ENCODE assay signal across 8 cellular contexts in genomic region chr18:13800505-13801259, GRCh38. TPM values are rescaled to one million over a fixed set of nuclear protein-coding genes. Genes with fewer than 3 reads are reported as not detected.
DNase-seq lines count a peak whose midpoint lies in the region; ATAC-seq, FAIRE-seq and TF ChIP-seq lines count a peak whose summit lies in the region.

No MANE protein-coding gene starts in this region.

- ATAC-seq in GM21529 (IDR thresholded peaks at IDR 0.05; ENCODE audit: unreplicated experiment): peak; percentile 66
- peak; percentile 97 to 100 (median 98) for ATAC-seq in pancreas
- peak; percentile 82 for ATAC-seq in aorta (ENCODE audit: low FRiP score)
- ATAC-seq in HG03378 (IDR thresholded peaks at IDR 0.05; ENCODE audit: unreplicated experiment): no peak

- H3K4me1 ChIP-seq in pancreas (no peaks in the 10 kb centered on the region), aorta (ENCODE audit: control insufficient read depth in 1 of 2, insufficient read depth in 2 of 2, low read length in 2 of 2) (no peaks in the 10 kb centered on the region)

- H3K4me3 ChIP-seq in AG10803 (ENCODE audit: low read length) (no peak overlapping the region), pancreas (peak overlapping the region in 2 of 4 donors; percentile 14 to 26), aorta (ENCODE audit: low read length in 2 of 2) (peak overlapping the region; percentile 4 to 32)

- H3K36me3 ChIP-seq in pancreas (no peaks in the 10 kb centered on the region), aorta (ENCODE audit: control insufficient read depth in 1 of 2, insufficient read depth in 2 of 2, low read length in 1 of 2) (no peaks in the 10 kb centered on the region)

- H3K27ac ChIP-seq in pancreas (no peak overlapping the region), aorta (ENCODE audit: low read depth in 1 of 2, low read length in 2 of 2) (no peak overlapping the region)

- intact Hi-C loops in pancreas (cut with DNase I): no loop called here
- intact Hi-C loops in aorta (cut with DNase I): loop anchor here in 1 of 2 donors (10.0 kb wide), 1 partner anchor 236 kb away; no protein-coding TSS in a partner anchor

- H3K9me3 ChIP-seq in pancreas (no peaks in the 10 kb centered on the region), aorta (ENCODE audit: control insufficient read depth, low read length) (no peaks in the 10 kb centered on the region)

- WGBS in pancreas, 2 donors: 13 to 14% methylated on average over 28 to 30 of the region's 30 CpGs
- WGBS in aorta, 2 donors: 11 to 13% methylated on average over 30 of the region's 30 CpGs

- 0 out of 2 replicates have a peak, but pooled peaks have one; percentile 24 for TF ChIP-seq CTCF in AG10803 (conservative IDR thresholded peaks at IDR 0.05; ENCODE audit: low read length)
- TF ChIP-seq CTCF in pancreas (IDR thresholded peaks at IDR 0.05): peak in 2 of 4 donors; percentile 14 to 27

- no peak for FAIRE-seq in pancreas (lab: Jason Lieb, UNC)

- H3K27me3 ChIP-seq in pancreas (no peaks in the 10 kb centered on the region), aorta (ENCODE audit: control insufficient read depth in 1 of 2, insufficient read depth in 2 of 2, low read length in 1 of 2) (no peaks in the 10 kb centered on the region)

- DNase-seq in AG10803 (ENCODE audit: low read depth) (peak; percentile 27), NCI-H69 (lab: John Stamatoyannopoulos, UW) (peak; percentile 73), glomerular visceral epithelial cell (ENCODE audit: extremely low spot score) (peak; percentile 75), pancreas (peak; percentile 48 to 82 (median 68)), aorta (peak; percentile 76 to 87)
- DNase-seq in activated naive CD4-positive, alpha-beta T cell treated with Interleukin-2 at 50 U/mL for 16 hours: peak; percentile 35

RNA-seq across cellular contexts. Expression of gene MC5R, which starts 23.3 kb away (rescaled TPM):
- total RNA-seq in pancreas: not detected
- polyA plus RNA-seq in pancreas: not detected
- total RNA-seq in aorta: not detected
- not detected for polyA plus RNA-seq in aorta

Comparison
In these comparisons a context has a peak if more than half of its experiments do, and no peak if none do; other contexts are left out.
1. DNase-seq: peak in every context shown above with its lines; median percentile 82 in aorta; 75 in glomerular visceral epithelial cell; 73 in NCI-H69; 68 in pancreas; 35 in activated naive CD4-positive, alpha-beta T cell treated with Interleukin-2 at 50 U/mL for 16 hours; 27 in AG10803.